ENCODE assay signal across 1 cellular context in genomic region chr16:28820016-28820415, GRCh38.
TF ChIP-seq lines count a peak whose summit lies in the region.

No MANE protein-coding gene starts in this region.

TF ChIP-seq in A549, 52 proteins besides CTCF, POLR2A, EP300 and RAD21:
- peak; percentile 59 for TF ChIP-seq MAFK (IDR thresholded peaks at IDR 0.05; ENCODE audit: partially characterized antibody)
- TF ChIP-seq CBX2 (IDR thresholded peaks at IDR 0.05; ENCODE audit: borderline replicate concordance, low read depth): no peak
